Comparison of ENCODE assay signal across 1 cellular context in the genomic region with DNA sequence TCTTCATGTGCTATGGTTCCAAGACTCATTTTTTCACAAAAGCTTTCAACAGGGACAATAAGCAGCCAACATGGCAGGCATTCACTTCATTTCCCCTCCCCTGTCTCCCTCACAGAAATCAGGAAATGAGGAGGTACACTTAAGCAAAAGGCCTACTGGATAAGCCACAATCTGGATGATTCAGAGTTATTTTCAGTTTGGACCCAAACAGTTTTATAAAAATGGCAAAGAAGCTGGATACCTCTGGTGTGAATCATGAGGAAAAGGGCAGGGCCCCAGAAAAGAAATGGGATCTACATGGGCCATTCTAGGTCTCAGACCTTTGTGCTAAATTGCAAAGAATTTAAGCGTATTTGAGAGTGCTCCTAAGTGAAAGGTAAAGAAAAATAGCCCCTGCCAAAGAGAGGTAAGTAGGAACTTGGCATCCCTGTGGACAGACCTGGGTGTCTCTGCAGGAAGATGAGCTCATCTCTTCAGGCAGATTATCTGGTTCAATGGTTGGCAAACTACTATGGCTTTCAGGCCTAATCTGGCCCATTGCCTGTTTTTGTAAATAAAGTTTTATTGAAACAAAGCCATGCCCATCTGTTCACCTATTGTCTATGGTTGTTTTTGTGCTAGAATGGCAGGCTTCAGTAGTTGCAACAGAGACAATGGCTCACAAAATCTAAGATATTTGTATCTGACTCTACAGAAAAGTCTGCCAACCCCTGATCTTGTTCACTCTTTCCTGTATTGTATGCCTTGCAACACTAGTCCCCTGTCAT.
TF ChIP-seq lines count a peak whose summit lies in the region.

No MANE protein-coding gene starts in this region.

TF ChIP-seq in H1, 55 proteins besides CTCF, POLR2A, EP300 and RAD21 (continued from another document):
- TF ChIP-seq SP2 (IDR thresholded peaks at IDR 0.05; ENCODE audit: low read length) (no peak), SIRT6 (IDR thresholded peaks at IDR 0.05; ENCODE audit: low read length) (no peak), RXRA (IDR thresholded peaks at IDR 0.05; ENCODE audit: insufficient read depth, low read depth, low read length) (no peak), BACH1 (IDR thresholded peaks at IDR 0.05; ENCODE audit: low read length) (no peak), TBP (IDR thresholded peaks at IDR 0.05; ENCODE audit: low read depth, low read length) (no peak), ASH2L (IDR thresholded peaks at IDR 0.05; ENCODE audit: low read length) (no peak), NANOG (IDR thresholded peaks at IDR 0.05; ENCODE audit: insufficient read depth, low read depth, low read length, poor library complexity, severe bottlenecking) (no peak), BRCA1 (IDR thresholded peaks at IDR 0.05; ENCODE audit: low read depth, low read length) (no peak), SIN3A (conservative IDR thresholded peaks at IDR 0.05 in 1 of 2, IDR thresholded peaks at IDR 0.05 in 1 of 2; ENCODE audit: low read depth in 1 of 2, low read length in 2 of 2) (no peak)
- TF ChIP-seq, protein P1, sequence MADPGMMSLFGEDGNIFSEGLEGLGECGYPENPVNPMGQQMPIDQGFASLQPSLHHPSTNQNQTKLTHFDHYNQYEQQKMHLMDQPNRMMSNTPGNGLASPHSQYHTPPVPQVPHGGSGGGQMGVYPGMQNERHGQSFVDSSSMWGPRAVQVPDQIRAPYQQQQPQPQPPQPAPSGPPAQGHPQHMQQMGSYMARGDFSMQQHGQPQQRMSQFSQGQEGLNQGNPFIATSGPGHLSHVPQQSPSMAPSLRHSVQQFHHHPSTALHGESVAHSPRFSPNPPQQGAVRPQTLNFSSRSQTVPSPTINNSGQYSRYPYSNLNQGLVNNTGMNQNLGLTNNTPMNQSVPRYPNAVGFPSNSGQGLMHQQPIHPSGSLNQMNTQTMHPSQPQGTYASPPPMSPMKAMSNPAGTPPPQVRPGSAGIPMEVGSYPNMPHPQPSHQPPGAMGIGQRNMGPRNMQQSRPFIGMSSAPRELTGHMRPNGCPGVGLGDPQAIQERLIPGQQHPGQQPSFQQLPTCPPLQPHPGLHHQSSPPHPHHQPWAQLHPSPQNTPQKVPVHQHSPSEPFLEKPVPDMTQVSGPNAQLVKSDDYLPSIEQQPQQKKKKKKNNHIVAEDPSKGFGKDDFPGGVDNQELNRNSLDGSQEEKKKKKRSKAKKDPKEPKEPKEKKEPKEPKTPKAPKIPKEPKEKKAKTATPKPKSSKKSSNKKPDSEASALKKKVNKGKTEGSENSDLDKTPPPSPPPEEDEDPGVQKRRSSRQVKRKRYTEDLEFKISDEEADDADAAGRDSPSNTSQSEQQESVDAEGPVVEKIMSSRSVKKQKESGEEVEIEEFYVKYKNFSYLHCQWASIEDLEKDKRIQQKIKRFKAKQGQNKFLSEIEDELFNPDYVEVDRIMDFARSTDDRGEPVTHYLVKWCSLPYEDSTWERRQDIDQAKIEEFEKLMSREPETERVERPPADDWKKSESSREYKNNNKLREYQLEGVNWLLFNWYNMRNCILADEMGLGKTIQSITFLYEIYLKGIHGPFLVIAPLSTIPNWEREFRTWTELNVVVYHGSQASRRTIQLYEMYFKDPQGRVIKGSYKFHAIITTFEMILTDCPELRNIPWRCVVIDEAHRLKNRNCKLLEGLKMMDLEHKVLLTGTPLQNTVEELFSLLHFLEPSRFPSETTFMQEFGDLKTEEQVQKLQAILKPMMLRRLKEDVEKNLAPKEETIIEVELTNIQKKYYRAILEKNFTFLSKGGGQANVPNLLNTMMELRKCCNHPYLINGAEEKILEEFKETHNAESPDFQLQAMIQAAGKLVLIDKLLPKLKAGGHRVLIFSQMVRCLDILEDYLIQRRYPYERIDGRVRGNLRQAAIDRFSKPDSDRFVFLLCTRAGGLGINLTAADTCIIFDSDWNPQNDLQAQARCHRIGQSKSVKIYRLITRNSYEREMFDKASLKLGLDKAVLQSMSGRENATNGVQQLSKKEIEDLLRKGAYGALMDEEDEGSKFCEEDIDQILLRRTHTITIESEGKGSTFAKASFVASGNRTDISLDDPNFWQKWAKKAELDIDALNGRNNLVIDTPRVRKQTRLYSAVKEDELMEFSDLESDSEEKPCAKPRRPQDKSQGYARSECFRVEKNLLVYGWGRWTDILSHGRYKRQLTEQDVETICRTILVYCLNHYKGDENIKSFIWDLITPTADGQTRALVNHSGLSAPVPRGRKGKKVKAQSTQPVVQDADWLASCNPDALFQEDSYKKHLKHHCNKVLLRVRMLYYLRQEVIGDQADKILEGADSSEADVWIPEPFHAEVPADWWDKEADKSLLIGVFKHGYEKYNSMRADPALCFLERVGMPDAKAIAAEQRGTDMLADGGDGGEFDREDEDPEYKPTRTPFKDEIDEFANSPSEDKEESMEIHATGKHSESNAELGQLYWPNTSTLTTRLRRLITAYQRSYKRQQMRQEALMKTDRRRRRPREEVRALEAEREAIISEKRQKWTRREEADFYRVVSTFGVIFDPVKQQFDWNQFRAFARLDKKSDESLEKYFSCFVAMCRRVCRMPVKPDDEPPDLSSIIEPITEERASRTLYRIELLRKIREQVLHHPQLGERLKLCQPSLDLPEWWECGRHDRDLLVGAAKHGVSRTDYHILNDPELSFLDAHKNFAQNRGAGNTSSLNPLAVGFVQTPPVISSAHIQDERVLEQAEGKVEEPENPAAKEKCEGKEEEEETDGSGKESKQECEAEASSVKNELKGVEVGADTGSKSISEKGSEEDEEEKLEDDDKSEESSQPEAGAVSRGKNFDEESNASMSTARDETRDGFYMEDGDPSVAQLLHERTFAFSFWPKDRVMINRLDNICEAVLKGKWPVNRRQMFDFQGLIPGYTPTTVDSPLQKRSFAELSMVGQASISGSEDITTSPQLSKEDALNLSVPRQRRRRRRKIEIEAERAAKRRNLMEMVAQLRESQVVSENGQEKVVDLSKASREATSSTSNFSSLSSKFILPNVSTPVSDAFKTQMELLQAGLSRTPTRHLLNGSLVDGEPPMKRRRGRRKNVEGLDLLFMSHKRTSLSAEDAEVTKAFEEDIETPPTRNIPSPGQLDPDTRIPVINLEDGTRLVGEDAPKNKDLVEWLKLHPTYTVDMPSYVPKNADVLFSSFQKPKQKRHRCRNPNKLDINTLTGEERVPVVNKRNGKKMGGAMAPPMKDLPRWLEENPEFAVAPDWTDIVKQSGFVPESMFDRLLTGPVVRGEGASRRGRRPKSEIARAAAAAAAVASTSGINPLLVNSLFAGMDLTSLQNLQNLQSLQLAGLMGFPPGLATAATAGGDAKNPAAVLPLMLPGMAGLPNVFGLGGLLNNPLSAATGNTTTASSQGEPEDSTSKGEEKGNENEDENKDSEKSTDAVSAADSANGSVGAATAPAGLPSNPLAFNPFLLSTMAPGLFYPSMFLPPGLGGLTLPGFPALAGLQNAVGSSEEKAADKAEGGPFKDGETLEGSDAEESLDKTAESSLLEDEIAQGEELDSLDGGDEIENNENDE (IDR thresholded peaks at IDR 0.05; ENCODE audit: insufficient replicate concordance, low read length): no peak
TF ChIP-seq in H1: peak in this region for 0.
